Comparison of ENCODE assay signal across 1 cellular context in genomic region chr12:6199531-6200265, GRCh38.
TF ChIP-seq lines count a peak whose summit lies in the region.

No MANE protein-coding gene starts in this region.

TF ChIP-seq in SK-N-SH treated with all-trans-retinoic acid at 6 μM for 48 hours, 23 proteins besides CTCF, POLR2A, EP300 and RAD21 (continued from another document):
- TF ChIP-seq CSRNP3 (CRISPR knock-in tag; IDR thresholded peaks at IDR 0.05) (no peak), ZFP3 (CRISPR knock-in tag; IDR thresholded peaks at IDR 0.05) (no peak), SNAI2 (CRISPR knock-in tag; IDR thresholded peaks at IDR 0.05) (no peak), RARB (CRISPR knock-in tag; IDR thresholded peaks at IDR 0.05) (no peak), PPARA (CRISPR knock-in tag; IDR thresholded peaks at IDR 0.05; ENCODE audit: borderline replicate concordance) (no peak), TSHZ2 (CRISPR knock-in tag; IDR thresholded peaks at IDR 0.05) (no peak), TOX (CRISPR knock-in tag; IDR thresholded peaks at IDR 0.05; ENCODE audit: borderline replicate concordance) (no peak), PATZ1 (CRISPR knock-in tag; IDR thresholded peaks at IDR 0.05; ENCODE audit: borderline replicate concordance) (no peak)
